Comparison of ENCODE assay signal across 2 cellular contexts in genomic region chr4:149008415-149009025, GRCh38.
TF ChIP-seq lines count a peak whose summit lies in the region.

No MANE protein-coding gene starts in this region.

TF ChIP-seq in GM23338, 12 proteins besides CTCF, POLR2A, EP300 and RAD21:
- TF ChIP-seq POLR2AphosphoS5 (IDR thresholded peaks at IDR 0.05; ENCODE audit: low read depth) = no peak
- no peak for TF ChIP-seq ETS1 (IDR thresholded peaks at IDR 0.05)
- no peak for TF ChIP-seq STAT1 (IDR thresholded peaks at IDR 0.05; ENCODE audit: unreplicated experiment)
- TF ChIP-seq EZH2phosphoT487 (IDR thresholded peaks at IDR 0.05; ENCODE audit: unreplicated experiment) = no peak
- TF ChIP-seq JUNB (IDR thresholded peaks at IDR 0.05; ENCODE audit: unreplicated experiment) = no peak
- no peak for TF ChIP-seq CREB1 (CRISPR knock-in tag; IDR thresholded peaks at IDR 0.05; ENCODE audit: low read depth)
- no peak for TF ChIP-seq EZH2 (IDR thresholded peaks at IDR 0.05; ENCODE audit: low read depth, unreplicated experiment)
- TF ChIP-seq REST (IDR thresholded peaks at IDR 0.05; ENCODE audit: unreplicated experiment) = no peak
- TF ChIP-seq ZNF114 (CRISPR knock-in tag; IDR thresholded peaks at IDR 0.05) = no peak
- TF ChIP-seq NANOG (IDR thresholded peaks at IDR 0.05; ENCODE audit: borderline replicate concordance) = no peak
- TF ChIP-seq ZNF331 (CRISPR knock-in tag; IDR thresholded peaks at IDR 0.05; ENCODE audit: low read depth) = no peak
- TF ChIP-seq ZNF462 (CRISPR knock-in tag; IDR thresholded peaks at IDR 0.05) = no peak

TF ChIP-seq in H1, 55 proteins besides CTCF, POLR2A, EP300 and RAD21:
- TF ChIP-seq KDM5A (IDR thresholded peaks at IDR 0.05; ENCODE audit: low read length) (no peak), YY1 (IDR thresholded peaks at IDR 0.05; ENCODE audit: low read depth, low read length) (0 out of 2 replicates have a peak, but pooled peaks have one; percentile 50)
